In genomic region chr11:45056529-45056928, GRCh38 we compare ENCODE assay signal across 19 cellular contexts.
"Had no signal": no experiment of that assay in that cellular context is flagged by ENCODE, and none has a peak within 500 bp of the region (broad histone marks: within the 10 kb centered on the region; RNA-seq: fewer than 3 reads in every experiment).

No MANE protein-coding gene starts in this region.

- H3K4me3 Mint-ChIP-seq: activated naive CD4-positive, alpha-beta T cell treated with anti-CD3 and anti-CD28 coated beads for 36 hours; activated naive CD8-positive, alpha-beta T cell treated with anti-CD3 and anti-CD28 coated beads, Interleukin-2, amount 50 U/mL, for 24 hours; activated T-helper 17 cell treated with anti-CD3 and anti-CD28 coated beads, Interleukin-2, amount 50 U/mL, for 72 hours; naive B cell; stimulated activated memory B cell treated with anti-CD40 and anti-IgM and Interleukin-4, amounts not matched to agents 10 μg/mL and 1 μg/mL and 100 μg/mL, for 72 hours had no signal

- H3K27me3 Mint-ChIP-seq: activated naive CD8-positive, alpha-beta T cell treated with anti-CD3 and anti-CD28 coated beads, Interleukin-2, amount 50 U/mL, for 24 hours had no signal

- H3K27me3 ChIP-seq: breast epithelium, neutrophil had no signal

- H3K27ac Mint-ChIP-seq: activated naive CD4-positive, alpha-beta T cell treated with anti-CD3 and anti-CD28 coated beads for 36 hours; activated naive CD8-positive, alpha-beta T cell treated with anti-CD3 and anti-CD28 coated beads, Interleukin-2, amount 50 U/mL, for 24 hours; activated T-helper 17 cell treated with anti-CD3 and anti-CD28 coated beads, Interleukin-2, amount 50 U/mL, for 72 hours; stimulated activated memory B cell treated with anti-CD40 and anti-IgM and Interleukin-4, amounts not matched to agents 10 μg/mL and 1 μg/mL and 100 μg/mL, for 72 hours had no signal

- H3K4me1 Mint-ChIP-seq: activated naive CD8-positive, alpha-beta T cell treated with anti-CD3 and anti-CD28 coated beads, Interleukin-2, amount 50 U/mL, for 24 hours; activated T-helper 17 cell treated with anti-CD3 and anti-CD28 coated beads, Interleukin-2, amount 50 U/mL, for 72 hours had no signal

- H3K4me3 ChIP-seq: breast epithelium had no signal

- H3K36me3 ChIP-seq: breast epithelium, neutrophil had no signal

- H3K9ac ChIP-seq: parathyroid adenoma had no signal

- H3K27ac ChIP-seq: breast epithelium, epithelial cell of prostate, neutrophil, parathyroid adenoma had no signal

- H3K36me3 Mint-ChIP-seq: naive B cell; stimulated activated memory B cell treated with anti-CD40 and anti-IgM and Interleukin-4, amounts not matched to agents 10 μg/mL and 1 μg/mL and 100 μg/mL, for 72 hours had no signal

- H3K4me1 ChIP-seq: breast epithelium, parathyroid adenoma had no signal

- H3K9me3 Mint-ChIP-seq: activated naive CD4-positive, alpha-beta T cell treated with anti-CD3 and anti-CD28 coated beads for 36 hours; activated naive CD8-positive, alpha-beta T cell treated with anti-CD3 and anti-CD28 coated beads, Interleukin-2, amount 50 U/mL, for 24 hours; activated T-helper 17 cell treated with anti-CD3 and anti-CD28 coated beads, Interleukin-2, amount 50 U/mL, for 72 hours; naive B cell; stimulated activated memory B cell treated with anti-CD40 and anti-IgM and Interleukin-4, amounts not matched to agents 10 μg/mL and 1 μg/mL and 100 μg/mL, for 72 hours had no signal

- H3K9me3 ChIP-seq: breast epithelium, neutrophil had no signal

- H2AFZ ChIP-seq: parathyroid adenoma had no signal

- DNase-seq: activated CD4-positive, alpha-beta T cell treated with anti-CD3 and anti-CD28 coated beads, Interleukin-2, amount 50 U/mL, for 4 hours; activated CD4-positive, CD25-positive, alpha-beta regulatory T cell treated with anti-CD3 and anti-CD28 coated beads, Interleukin-2, amount 50 U/mL, for 72 hours; activated naive CD4-positive, alpha-beta T cell treated with anti-CD3 and anti-CD28 coated beads for 36 hours; activated naive CD8-positive, alpha-beta T cell treated with anti-CD3 and anti-CD28 coated beads, Interleukin-2, amount 50 U/mL, for 24 hours; aorta; cerebellar nuclear complex; dermis blood vessel endothelial cell; foreskin melanocyte; head of caudate nucleus; mammary epithelial cell; naive B cell; T-helper 9 cell had no signal

- FAIRE-seq: islet of Langerhans had no signal

- H3K79me2 ChIP-seq: parathyroid adenoma had no signal
